ENCODE assay signal across 19 cellular contexts in genomic region chr1:95012389-95012788, GRCh38.
DNase-seq lines count a peak whose midpoint lies in the region; ATAC-seq and TF ChIP-seq lines count a peak whose summit lies in the region.
"Had no signal": no experiment of that assay in that cellular context is flagged by ENCODE, and none has a peak within 500 bp of the region (broad histone marks: within the 10 kb centered on the region; RNA-seq: fewer than 3 reads in every experiment).

No MANE protein-coding gene starts in this region.

- no peaks in the 10 kb centered on the region for H3K4me1 Mint-ChIP-seq in stimulated activated naive CD8-positive, alpha-beta T cell treated with anti-CD3 and anti-CD28 coated beads, Interleukin-15, amount 100 ng/mL, for 72 hours

- TF ChIP-seq CTCF in HFF-Myc (IDR thresholded peaks at IDR 0.05; ENCODE audit: low read depth, low read length, missing control alignments) (no peak), astrocyte of the cerebellum (IDR thresholded peaks at IDR 0.05; ENCODE audit: low read depth, low read length, missing control alignments) (no peak), foreskin keratinocyte (conservative IDR thresholded peaks at IDR 0.05) (no peak)

- H3K4me3 ChIP-seq in HFF-Myc (replicated peaks; ENCODE audit: low read depth, low read length) (no peak overlapping the region), astrocyte of the cerebellum (ENCODE audit: low read depth, low read length) (no peak overlapping the region)
- H3K4me3 ChIP-seq: vagina had no signal

- no peak overlapping the region for H3K27ac Mint-ChIP-seq in stimulated activated naive CD8-positive, alpha-beta T cell treated with anti-CD3 and anti-CD28 coated beads, Interleukin-15, amount 100 ng/mL, for 72 hours
- H3K27ac Mint-ChIP-seq: activated CD8-positive, alpha-beta T cell treated with anti-CD3 and anti-CD28 coated beads for 36 hours; activated naive CD8-positive, alpha-beta T cell; nephron progenitor cell; stimulated activated naive CD8-positive, alpha-beta T cell treated with anti-CD3 and anti-CD28 coated beads, Interleukin-15, Interleukin-2, amounts not matched to agents 100 ng/mL and 50 ng/mL, for 24 hours; T-helper 1 cell treated with Interleukin-12 subunit alpha and Interleukin-12 subunit beta and Interleukin-4 antibody, amounts not matched to agents 30 μg/mL and 1 μg/mL, for 36 hours had no signal

- DNase-seq in AG08396 (ENCODE audit: low spot score) (peak; percentile 48), HFF-Myc (ENCODE audit: extremely low read depth, low read depth) (peak; percentile 89), astrocyte of the cerebellum (ENCODE audit: low read depth) (peak; percentile 83), foreskin keratinocyte (no peak), DMS53 treated with DMSO at 0.1 percent for 48 hours (lab: John Stamatoyannopoulos, UW; ENCODE audit: unreplicated experiment) (no peak), NCI-H2227 (lab: John Stamatoyannopoulos, UW; ENCODE audit: unreplicated experiment) (no peak)
- DNase-seq in stimulated activated naive CD4-positive, alpha-beta T cell treated with Interleukin-2 at 50 U/mL for 16 hours (lab: John Stamatoyannopoulos, UW) = no peak
- DNase-seq in stimulated activated naive CD8-positive, alpha-beta T cell treated with anti-CD3 and anti-CD28 coated beads, Interleukin-15, amount 100 ng/mL, for 72 hours = no peak
- DNase-seq: activated CD8-positive, alpha-beta T cell treated with anti-CD3 and anti-CD28 coated beads for 36 hours; activated T-cell treated with anti-CD3 and anti-CD28 coated beads, Interleukin-2, amount 50 U/mL, for 48 hours; DMS153; effector CD8-positive, alpha-beta T cell; NCI-H1092 treated with DMSO at 0.1 percent for 48 hours; nephron progenitor cell; NK-92 treated with Interleukin-12 subunit alpha and Interleukin-12 subunit beta, amount 100 ng/mL, for 24 hours had no signal

- H3K9me3 Mint-ChIP-seq in stimulated activated naive CD8-positive, alpha-beta T cell treated with anti-CD3 and anti-CD28 coated beads, Interleukin-15, amount 100 ng/mL, for 72 hours = no peaks in the 10 kb centered on the region
- H3K9me3 Mint-ChIP-seq: activated CD8-positive, alpha-beta T cell treated with anti-CD3 and anti-CD28 coated beads for 36 hours; nephron progenitor cell; stimulated activated naive CD8-positive, alpha-beta T cell treated with anti-CD3 and anti-CD28 coated beads, Interleukin-15, Interleukin-2, amounts not matched to agents 100 ng/mL and 50 ng/mL, for 24 hours; T-helper 1 cell treated with Interleukin-12 subunit alpha and Interleukin-12 subunit beta and Interleukin-4 antibody, amounts not matched to agents 30 μg/mL and 1 μg/mL, for 36 hours had no signal

- ATAC-seq in foreskin keratinocyte = peak; percentile 35
- no peak for ATAC-seq in stimulated activated naive CD8-positive, alpha-beta T cell treated with anti-CD3 and anti-CD28 coated beads, Interleukin-15, amount 100 ng/mL, for 72 hours
- ATAC-seq: activated CD8-positive, alpha-beta T cell treated with anti-CD3 and anti-CD28 coated beads for 36 hours had no signal

- in situ Hi-C loops in astrocyte of the cerebellum (cut with HindIII; ENCODE audit: low sequenced_read_pairs) = no loop called here

- no peaks in the 10 kb centered on the region for H3K27me3 Mint-ChIP-seq in stimulated activated naive CD8-positive, alpha-beta T cell treated with anti-CD3 and anti-CD28 coated beads, Interleukin-15, amount 100 ng/mL, for 72 hours
- H3K27me3 Mint-ChIP-seq: activated CD8-positive, alpha-beta T cell treated with anti-CD3 and anti-CD28 coated beads for 36 hours; activated naive CD8-positive, alpha-beta T cell; stimulated activated naive CD8-positive, alpha-beta T cell treated with anti-CD3 and anti-CD28 coated beads, Interleukin-15, Interleukin-2, amounts not matched to agents 100 ng/mL and 50 ng/mL, for 24 hours had no signal

- H3K4me3 Mint-ChIP-seq in stimulated activated naive CD8-positive, alpha-beta T cell treated with anti-CD3 and anti-CD28 coated beads, Interleukin-15, amount 100 ng/mL, for 72 hours = no peak overlapping the region
- H3K4me3 Mint-ChIP-seq: activated CD8-positive, alpha-beta T cell treated with anti-CD3 and anti-CD28 coated beads for 36 hours; activated naive CD8-positive, alpha-beta T cell; nephron progenitor cell; stimulated activated naive CD8-positive, alpha-beta T cell treated with anti-CD3 and anti-CD28 coated beads, Interleukin-15, Interleukin-2, amounts not matched to agents 100 ng/mL and 50 ng/mL, for 24 hours; T-helper 1 cell treated with Interleukin-12 subunit alpha and Interleukin-12 subunit beta and Interleukin-4 antibody, amounts not matched to agents 30 μg/mL and 1 μg/mL, for 36 hours had no signal

- H3K4me1 ChIP-seq in foreskin keratinocyte = peaks cover 7% of the 10 kb centered on the region

- no peak overlapping the region for H3K27ac ChIP-seq in foreskin keratinocyte

- H3K27me3 ChIP-seq in foreskin keratinocyte = no peaks in the 10 kb centered on the region
- H3K27me3 ChIP-seq: vagina had no signal

Comparison
In these comparisons a context has a peak if more than half of its experiments do, and no peak if none do; other contexts are left out.
1. DNase-seq: peak in AG08396 (single experiment), HFF-Myc (single experiment) and astrocyte of the cerebellum (single experiment); none in foreskin keratinocyte (0 of 2), stimulated activated naive CD4-positive, alpha-beta T cell treated with Interleukin-2 at 50 U/mL for 16 hours (single experiment), stimulated activated naive CD8-positive, alpha-beta T cell treated with anti-CD3 and anti-CD28 coated beads, Interleukin-15, amount 100 ng/mL, for 72 hours (0 of 2), DMS53 treated with DMSO at 0.1 percent for 48 hours (single experiment) and NCI-H2227 (single experiment).